ENCODE assay signal across 9 cellular contexts in genomic region chr16:75074920-75075687, GRCh38. TPM values are rescaled to one million over a fixed set of nuclear protein-coding genes. Genes with fewer than 3 reads are reported as not detected.
DNase-seq lines count a peak whose midpoint lies in the region; ATAC-seq, FAIRE-seq and TF ChIP-seq lines count a peak whose summit lies in the region.
"Had no signal": no experiment of that assay in that cellular context is flagged by ENCODE, and none has a peak within 500 bp of the region (broad histone marks: within the 10 kb centered on the region; RNA-seq: fewer than 3 reads in every experiment).

No MANE protein-coding gene starts in this region.

- peaks cover 55% of the 10 kb centered on the region for H3K4me1 Mint-ChIP-seq in activated CD8-positive, alpha-beta memory T cell treated with anti-CD3 and anti-CD28 coated beads, Interleukin-2, amount 10 ng/mL, durations not matched to agents 7 days and 5 days
- peaks cover 54% of the 10 kb centered on the region for H3K4me1 Mint-ChIP-seq in stimulated activated effector memory CD8-positive, alpha-beta T cell treated with anti-CD3 and anti-CD28 coated beads, Interleukin-12 subunit alpha, Interleukin-12 subunit beta, amount 100 ng/mL, for 72 hours

- TF ChIP-seq POLR2A in NB4 (IDR thresholded peaks at IDR 0.05; ENCODE audit: extremely low read depth, insufficient read length): peak; percentile 15

- peaks cover 2% of the 10 kb centered on the region for H3K9me3 Mint-ChIP-seq in activated CD8-positive, alpha-beta memory T cell treated with anti-CD3 and anti-CD28 coated beads, Interleukin-2, amount 10 ng/mL, durations not matched to agents 7 days and 5 days (ENCODE audit: low read depth)
- H3K9me3 Mint-ChIP-seq in stimulated activated effector memory CD8-positive, alpha-beta T cell treated with anti-CD3 and anti-CD28 coated beads, Interleukin-12 subunit alpha, Interleukin-12 subunit beta, amount 100 ng/mL, for 72 hours: no peaks in the 10 kb centered on the region

- H3K4me3 Mint-ChIP-seq in activated CD8-positive, alpha-beta memory T cell treated with anti-CD3 and anti-CD28 coated beads, Interleukin-2, amount 10 ng/mL, durations not matched to agents 7 days and 5 days: peak overlapping the region; percentile 33
- H3K4me3 Mint-ChIP-seq in stimulated activated effector memory CD8-positive, alpha-beta T cell treated with anti-CD3 and anti-CD28 coated beads, Interleukin-12 subunit alpha, Interleukin-12 subunit beta, amount 100 ng/mL, for 72 hours: peak overlapping the region; percentile 69

- intact Hi-C loops in kidney (cut with DNase I): no loop called here

- no peaks in the 10 kb centered on the region for H3K9me3 ChIP-seq in kidney (ENCODE audit: control insufficient read depth in 1 of 2, low read length in 2 of 2)

- no peaks in the 10 kb centered on the region for H3K27me3 Mint-ChIP-seq in activated CD8-positive, alpha-beta memory T cell treated with anti-CD3 and anti-CD28 coated beads, Interleukin-2, amount 10 ng/mL, durations not matched to agents 7 days and 5 days

- peaks cover 21% of the 10 kb centered on the region for H3K36me3 Mint-ChIP-seq in activated CD8-positive, alpha-beta memory T cell treated with anti-CD3 and anti-CD28 coated beads, Interleukin-2, amount 10 ng/mL, durations not matched to agents 7 days and 5 days
- peaks cover 8% of the 10 kb centered on the region for H3K36me3 Mint-ChIP-seq in stimulated activated effector memory CD8-positive, alpha-beta T cell treated with anti-CD3 and anti-CD28 coated beads, Interleukin-12 subunit alpha, Interleukin-12 subunit beta, amount 100 ng/mL, for 72 hours

- peak overlapping the region; percentile 85 for H3K27ac Mint-ChIP-seq in activated CD8-positive, alpha-beta memory T cell treated with anti-CD3 and anti-CD28 coated beads, Interleukin-2, amount 10 ng/mL, durations not matched to agents 7 days and 5 days
- peak overlapping the region; percentile 95 for H3K27ac Mint-ChIP-seq in stimulated activated effector memory CD8-positive, alpha-beta T cell treated with anti-CD3 and anti-CD28 coated beads, Interleukin-12 subunit alpha, Interleukin-12 subunit beta, amount 100 ng/mL, for 72 hours

- H3K9ac ChIP-seq in kidney (ENCODE audit: low read length in 2 of 2): no peak overlapping the region

- H3K4me3 ChIP-seq in NB4 (ENCODE audit: low read depth, low read length): peak overlapping the region; percentile 22
- H3K4me3 ChIP-seq in kidney (ENCODE audit: low read length in 2 of 2): no peak overlapping the region

- ATAC-seq in GM21737 (IDR thresholded peaks at IDR 0.05; ENCODE audit: unreplicated experiment): peak; percentile 94
- peak; percentile 94 for ATAC-seq in activated CD8-positive, alpha-beta memory T cell treated with anti-CD3 and anti-CD28 coated beads, Interleukin-2, amount 10 ng/mL, durations not matched to agents 7 days and 5 days
- ATAC-seq in stimulated activated effector memory CD8-positive, alpha-beta T cell treated with anti-CD3 and anti-CD28 coated beads, Interleukin-12 subunit alpha, Interleukin-12 subunit beta, amount 100 ng/mL, for 72 hours: peak; percentile 99

- CTCF ChIA-PET in activated CD8-positive, alpha-beta memory T cell treated with anti-CD3 and anti-CD28 coated beads, Interleukin-2, amount 10 ng/mL, durations not matched to agents 7 days and 5 days (lab: Charles Lee): interaction anchor here (0.7 to 8.9 kb wide), 11 partner anchors 9 to 408 kb away, joined by 3 to 57 read pairs (median 5); partner anchors contain the start of genes RFWD3 and ZNRF1

- DNase-seq in GF-D8 (lab: John Stamatoyannopoulos, UW): peak; percentile 99
- peak; percentile 99 for DNase-seq in NB4 (ENCODE audit: low read depth)
- DNase-seq in activated CD8-positive, alpha-beta memory T cell treated with anti-CD3 and anti-CD28 coated beads, Interleukin-2, amount 10 ng/mL, durations not matched to agents 7 days and 5 days: peak; percentile 96
- peak; percentile 80 for DNase-seq in kidney
- peak; percentile 62 to 90 for DNase-seq in stimulated activated effector memory CD8-positive, alpha-beta T cell treated with anti-CD3 and anti-CD28 coated beads, Interleukin-12 subunit alpha, Interleukin-12 subunit beta, amount 100 ng/mL, for 72 hours (ENCODE audit: low spot score in 2 of 2)
- DNase-seq in frontal cortex (ENCODE audit: low spot score in 2 of 2): no peak
- DNase-seq in HPDE6-E6E7 (ENCODE audit: extremely low spot score): no peak

- no peaks in the 10 kb centered on the region for H3K36me3 ChIP-seq in kidney (ENCODE audit: control insufficient read depth in 1 of 2, insufficient read depth in 2 of 2, low read length in 2 of 2)

- no peak overlapping the region for H3K27ac ChIP-seq in kidney (ENCODE audit: low read depth in 2 of 2, low read length in 2 of 2)
- H3K27ac ChIP-seq: epithelial cell of prostate had no signal

- TF ChIP-seq CTCF in NB4 (IDR thresholded peaks at IDR 0.05; ENCODE audit: low read depth, low read length): no peak
- TF ChIP-seq CTCF in kidney (IDR thresholded peaks at IDR 0.05; ENCODE audit: borderline replicate concordance, extremely low read depth, insufficient read depth): no peak

- FAIRE-seq in kidney (lab: Jason Lieb, UNC): no peak
- no peak for FAIRE-seq in frontal cortex (lab: Jason Lieb, UNC)

- peaks cover 11 to 16% of the 10 kb centered on the region in 2 donors for H3K4me1 ChIP-seq in kidney (ENCODE audit: control insufficient read depth in 1 of 2, insufficient read depth in 1 of 2, low read depth in 1 of 2, low read length in 2 of 2)

RNA-seq across cellular contexts. Expression of gene LDHD, which starts 41.5 kb away (rescaled TPM):
- total RNA-seq in activated CD8-positive, alpha-beta memory T cell treated with anti-CD3 and anti-CD28 coated beads, Interleukin-2, amount 10 ng/mL, durations not matched to agents 7 days and 5 days: not detected
- total RNA-seq in kidney (14.7 TPM), frontal cortex (2.0 TPM)
- 73.3 TPM for polyA plus RNA-seq in kidney (ENCODE audit: insufficient read depth, low read depth, low replicate concordance)

Comparison
In these comparisons a context has a peak if more than half of its experiments do, and no peak if none do; other contexts are left out.
1. DNase-seq: peak in GF-D8 (single experiment), NB4 (single experiment), activated CD8-positive, alpha-beta memory T cell treated with anti-CD3 and anti-CD28 coated beads, Interleukin-2, amount 10 ng/mL, durations not matched to agents 7 days and 5 days (single experiment), kidney (single experiment) and stimulated activated effector memory CD8-positive, alpha-beta T cell treated with anti-CD3 and anti-CD28 coated beads, Interleukin-12 subunit alpha, Interleukin-12 subunit beta, amount 100 ng/mL, for 72 hours (2 of 2); none in frontal cortex (0 of 2) and HPDE6-E6E7 (single experiment).
2. Peak in every context shown above with its lines, with median percentiles within 50 percentile points of each other: ATAC-seq.